In genomic region chr21:42031241-42031640, GRCh38 we compare ENCODE assay signal across 34 cellular contexts. TPM values are rescaled to one million over a fixed set of nuclear protein-coding genes. Genes with fewer than 3 reads are reported as not detected.
"Had no signal": no experiment of that assay in that cellular context is flagged by ENCODE, and none has a peak within 500 bp of the region (broad histone marks: within the 10 kb centered on the region; RNA-seq: fewer than 3 reads in every experiment).

No MANE protein-coding gene starts in this region.

- H2AFZ ChIP-seq: parathyroid adenoma had no signal

- H3K36me3 Mint-ChIP-seq: immature natural killer cell; naive thymus-derived CD8-positive, alpha-beta T cell had no signal

- H3K27me3 Mint-ChIP-seq: naive thymus-derived CD8-positive, alpha-beta T cell; stimulated activated naive B cell treated with anti-CD40 and anti-IgM and Interleukin-4, amounts not matched to agents 10 μg/mL and 1 μg/mL and 100 μg/mL, for 72 hours had no signal

- H3K27ac Mint-ChIP-seq: immature natural killer cell; memory B cell; nephron; stimulated activated naive B cell treated with anti-CD40 and anti-IgM and Interleukin-4, amounts not matched to agents 10 μg/mL and 1 μg/mL and 100 μg/mL, for 72 hours had no signal

- H3K4me3 Mint-ChIP-seq: immature natural killer cell; memory B cell; naive thymus-derived CD8-positive, alpha-beta T cell; nephron; neural crest cell; stimulated activated naive B cell treated with anti-CD40 and anti-IgM and Interleukin-4, amounts not matched to agents 10 μg/mL and 1 μg/mL and 100 μg/mL, for 72 hours had no signal

- H3K4me1 ChIP-seq: parathyroid adenoma, right atrium auricular region, stomach, testis, thyroid gland, upper lobe of left lung had no signal

- H3K27me3 ChIP-seq: neutrophil, right atrium auricular region, right lobe of liver, stomach, testis, thyroid gland, transverse colon, upper lobe of left lung, vagina had no signal

- H3K27ac ChIP-seq: left ventricle myocardium inferior, neutrophil, parathyroid adenoma, right atrium auricular region, right lobe of liver, skin epidermis, stomach, testis, thyroid gland, transverse colon, upper lobe of left lung, vagina had no signal

- H3K9me3 ChIP-seq: left ventricle myocardium inferior, neutrophil, right atrium auricular region, right lobe of liver, stomach, testis, thyroid gland, transverse colon, upper lobe of left lung, vagina had no signal

- H3K4me3 ChIP-seq: left ventricle myocardium inferior, lung, right atrium auricular region, right lobe of liver, skin epidermis, stomach, testis, thyroid gland, transverse colon, upper lobe of left lung, vagina had no signal

- H3K9me3 Mint-ChIP-seq: immature natural killer cell; memory B cell; naive thymus-derived CD8-positive, alpha-beta T cell; nephron; neural crest cell had no signal

- ATAC-seq: naive thymus-derived CD8-positive, alpha-beta T cell; stimulated activated naive CD8-positive, alpha-beta T cell treated with anti-CD3 and anti-CD28 coated beads, Interleukin-15, Interleukin-2, amounts not matched to agents 100 U/mL and 50 U/mL, for 24 hours had no signal

- H3K4me1 Mint-ChIP-seq: immature natural killer cell had no signal

- H3K9ac ChIP-seq: parathyroid adenoma had no signal

- H3K79me2 ChIP-seq: parathyroid adenoma had no signal

- DNase-seq: hypothalamus; immature natural killer cell; kidney; left ventricle myocardium inferior; occipital lobe; right lobe of liver; stimulated activated CD4-positive, alpha-beta T cell treated with anti-CD3 and anti-CD28 coated beads, Interleukin-12 subunit alpha, Interleukin-12 subunit beta, amount 100 ng/mL, for 4 hours; stimulated activated CD4-positive, alpha-beta T cell treated with anti-CD3 and anti-CD28 coated beads, Interleukin-15, amount 100 ng/mL, for 24 hours; stimulated activated CD4-positive, alpha-beta T cell treated with anti-CD3 and anti-CD28 coated beads, Interleukin-2, amount 100 ng/mL, for 24 hours; stimulated activated CD4-positive, alpha-beta T cell treated with anti-CD3 and anti-CD28 coated beads, Interleukin-4, amount 100 ng/mL, for 1 hour; stimulated activated naive B cell treated with anti-CD40 and anti-IgM and Interleukin-4, amounts not matched to agents 10 μg/mL and 1 μg/mL and 100 μg/mL, for 72 hours; stimulated activated naive CD8-positive, alpha-beta T cell treated with anti-CD3 and anti-CD28 coated beads, Interleukin-15, Interleukin-2, amounts not matched to agents 100 U/mL and 50 U/mL, for 24 hours; stomach; testis; thyroid gland; transverse colon; upper lobe of left lung had no signal

- H3K36me3 ChIP-seq: left ventricle myocardium inferior, neutrophil, right atrium auricular region, right lobe of liver, stomach, thyroid gland, transverse colon, upper lobe of left lung, vagina had no signal

RNA-seq across cellular contexts. Expression of gene UMODL1, which starts 39.9 kb away (rescaled TPM):
- total RNA-seq: kidney, mesenteric fat pad, mucosa of gallbladder, neural crest cell, occipital lobe, osteocyte, posterior vena cava, pulmonary artery endothelial cell, renal cortical epithelial cell, right atrium auricular region, thyroid gland, urinary bladder, vagina had no signal
